ENCODE assay signal across 10 cellular contexts in genomic region chr3:30630238-30631030, GRCh38. TPM values are rescaled to one million over a fixed set of nuclear protein-coding genes. Genes with fewer than 3 reads are reported as not detected.
DNase-seq lines count a peak whose midpoint lies in the region; ATAC-seq and TF ChIP-seq lines count a peak whose summit lies in the region.
"Had no signal": no experiment of that assay in that cellular context is flagged by ENCODE, and none has a peak within 500 bp of the region (broad histone marks: within the 10 kb centered on the region; RNA-seq: fewer than 3 reads in every experiment).

No MANE protein-coding gene starts in this region.

- no peaks in the 10 kb centered on the region for H3K27me3 Mint-ChIP-seq in activated T-cell treated with anti-CD3 and anti-CD28 coated beads, Interleukin-2, amount 50 U/mL, for 4 hours (ENCODE audit: low read depth)
- no peaks in the 10 kb centered on the region for H3K27me3 Mint-ChIP-seq in activated naive CD8-positive, alpha-beta T cell treated with anti-CD3 and anti-CD28 coated beads, Interleukin-2, amount 10 ng/mL, durations not matched to agents 7 days and 5 days

- no peak for ATAC-seq in activated T-cell treated with anti-CD3 and anti-CD28 coated beads, Interleukin-2, amount 50 U/mL, for 4 hours
- ATAC-seq in activated naive CD8-positive, alpha-beta T cell treated with anti-CD3 and anti-CD28 coated beads, Interleukin-2, amount 10 ng/mL, durations not matched to agents 7 days and 5 days (ENCODE audit: low read depth), result no peak
- no peak for ATAC-seq in upper lobe of right lung
- ATAC-seq in HG02759 (IDR thresholded peaks at IDR 0.05; ENCODE audit: unreplicated experiment), result no peak
- ATAC-seq in GM18861 (IDR thresholded peaks at IDR 0.05; ENCODE audit: unreplicated experiment), result no peak
- ATAC-seq: SK-N-SH treated with all-trans-retinoic acid at 6 μM for 48 hours had no signal

- POLR2A ChIA-PET in activated naive CD8-positive, alpha-beta T cell treated with anti-CD3 and anti-CD28 coated beads, Interleukin-2, amount 10 ng/mL, durations not matched to agents 7 days and 5 days (lab: Charles Lee), result interaction anchor here (1.0 to 2.6 kb wide), 7 partner anchors 8 to 27 kb away, joined by 7 to 33 read pairs (median 15); partner anchors contain the start of gene TGFBR2

- H3K4me1 ChIP-seq in muscle layer of colon (ENCODE audit: insufficient read depth, low read length), result peaks cover 98% of the 10 kb centered on the region
- H3K4me1 ChIP-seq in upper lobe of right lung, result peaks cover 100% of the 10 kb centered on the region

- H3K4me3 ChIP-seq in muscle layer of colon (ENCODE audit: low read depth in 1 of 2, low read length in 2 of 2), result no peak overlapping the region
- H3K4me3 ChIP-seq in upper lobe of right lung, result no peak overlapping the region

- H3K9ac ChIP-seq in muscle layer of colon (ENCODE audit: low read length), result no peak overlapping the region

- H3K4me3 Mint-ChIP-seq in activated T-cell treated with anti-CD3 and anti-CD28 coated beads, Interleukin-2, amount 50 U/mL, for 4 hours, result peak overlapping the region; percentile 61
- peak overlapping the region; percentile 61 for H3K4me3 Mint-ChIP-seq in activated naive CD8-positive, alpha-beta T cell treated with anti-CD3 and anti-CD28 coated beads, Interleukin-2, amount 10 ng/mL, durations not matched to agents 7 days and 5 days

- H3K27ac Mint-ChIP-seq in activated naive CD8-positive, alpha-beta T cell treated with anti-CD3 and anti-CD28 coated beads, Interleukin-2, amount 10 ng/mL, durations not matched to agents 7 days and 5 days, result peak overlapping the region; percentile 89

- H3K9me3 ChIP-seq in muscle layer of colon (ENCODE audit: low read length) (no peaks in the 10 kb centered on the region), upper lobe of right lung (no peaks in the 10 kb centered on the region)

- H3K4me1 Mint-ChIP-seq in activated T-cell treated with anti-CD3 and anti-CD28 coated beads, Interleukin-2, amount 50 U/mL, for 4 hours (ENCODE audit: low read depth), result peaks cover 95% of the 10 kb centered on the region
- peaks cover 84% of the 10 kb centered on the region for H3K4me1 Mint-ChIP-seq in activated naive CD8-positive, alpha-beta T cell treated with anti-CD3 and anti-CD28 coated beads, Interleukin-2, amount 10 ng/mL, durations not matched to agents 7 days and 5 days

- intact Hi-C loops in upper lobe of right lung (cut with DNase I), result no loop called here

- DNase-seq in activated T-cell treated with anti-CD3 and anti-CD28 coated beads, Interleukin-2, amount 50 U/mL, for 4 hours, result no peak
- DNase-seq in activated T-cell treated with anti-CD3 and anti-CD28 coated beads for 4 hours (no peak), upper lobe of right lung (no peak), kidney tubule cell (ENCODE audit: low spot score) (no peak)
- DNase-seq in activated naive CD8-positive, alpha-beta T cell treated with anti-CD3 and anti-CD28 coated beads, Interleukin-2, amount 10 ng/mL, durations not matched to agents 7 days and 5 days, result no peak
- DNase-seq: NCI-H1694 had no signal

- no peaks in the 10 kb centered on the region for H3K9me3 Mint-ChIP-seq in activated T-cell treated with anti-CD3 and anti-CD28 coated beads, Interleukin-2, amount 50 U/mL, for 4 hours
- H3K9me3 Mint-ChIP-seq in activated naive CD8-positive, alpha-beta T cell treated with anti-CD3 and anti-CD28 coated beads, Interleukin-2, amount 10 ng/mL, durations not matched to agents 7 days and 5 days, result no peaks in the 10 kb centered on the region

- peaks cover 50% of the 10 kb centered on the region for H3K36me3 Mint-ChIP-seq in activated T-cell treated with anti-CD3 and anti-CD28 coated beads, Interleukin-2, amount 50 U/mL, for 4 hours (ENCODE audit: insufficient read depth)
- peaks cover 28% of the 10 kb centered on the region for H3K36me3 Mint-ChIP-seq in activated naive CD8-positive, alpha-beta T cell treated with anti-CD3 and anti-CD28 coated beads, Interleukin-2, amount 10 ng/mL, durations not matched to agents 7 days and 5 days

- TF ChIP-seq CTCF in upper lobe of right lung (IDR thresholded peaks at IDR 0.05), result no peak

- H3K36me3 ChIP-seq in muscle layer of colon (ENCODE audit: insufficient read depth, low read length) (peaks cover 18% of the 10 kb centered on the region), upper lobe of right lung (peaks cover 34% of the 10 kb centered on the region)

- no peaks in the 10 kb centered on the region for H3K27me3 ChIP-seq in muscle layer of colon (ENCODE audit: control insufficient read depth in 1 of 2, insufficient read depth in 2 of 2, low read length in 2 of 2)
- no peaks in the 10 kb centered on the region for H3K27me3 ChIP-seq in upper lobe of right lung

- H3K27ac ChIP-seq in muscle layer of colon (ENCODE audit: low read depth, low read length) (peak overlapping the region; percentile 15), upper lobe of right lung (peak overlapping the region; percentile 65)

RNA-seq across cellular contexts. Expression of gene TGFBR2, which starts 24.0 kb away (rescaled TPM):
- total RNA-seq in activated T-cell treated with anti-CD3 and anti-CD28 coated beads, Interleukin-2, amount 50 U/mL, for 4 hours, result 100 to 1,000 TPM; 104 to 114 (median 111) TPM
- 10 to 100 TPM; 86.9 to 92.2 TPM for total RNA-seq in activated naive CD8-positive, alpha-beta T cell treated with anti-CD3 and anti-CD28 coated beads, Interleukin-2, amount 10 ng/mL, durations not matched to agents 7 days and 5 days
- total RNA-seq in upper lobe of right lung, result 329 TPM
